ENCODE assay signal across 8 cellular contexts in genomic region chr4:39044364-39044946, GRCh38. TPM values are rescaled to one million over a fixed set of nuclear protein-coding genes. Genes with fewer than 3 reads are reported as not detected.
DNase-seq lines count a peak whose midpoint lies in the region; ATAC-seq and TF ChIP-seq lines count a peak whose summit lies in the region.

No MANE protein-coding gene starts in this region.

- TF ChIP-seq EP300 in stomach (IDR thresholded peaks at IDR 0.05), result no peak

- ATAC-seq in GM21723 (IDR thresholded peaks at IDR 0.05; ENCODE audit: unreplicated experiment) (peak; percentile 69), foreskin keratinocyte (peak; percentile 83)

- no peaks in the 10 kb centered on the region for H3K36me3 ChIP-seq in KOPT-K1 (ENCODE audit: insufficient read depth, low read length)
- no peaks in the 10 kb centered on the region for H3K36me3 ChIP-seq in neural progenitor cell
- H3K36me3 ChIP-seq in stomach, result no peaks in the 10 kb centered on the region

- TF ChIP-seq CTCF in foreskin keratinocyte (conservative IDR thresholded peaks at IDR 0.05) (peak; percentile 51), neural progenitor cell (IDR thresholded peaks at IDR 0.05) (no peak), stomach (IDR thresholded peaks at IDR 0.05) (no peak)

- peaks cover 2% of the 10 kb centered on the region for H3K36me3 Mint-ChIP-seq in neural progenitor cell

- H4K20me1 ChIP-seq in neural progenitor cell (ENCODE audit: low read depth), result peaks cover 22% of the 10 kb centered on the region

- H3K27ac Mint-ChIP-seq in neural progenitor cell, result peak overlapping the region; percentile 55

- peak overlapping the region; percentile 77 for H3K4me2 ChIP-seq in neural progenitor cell

- H3K4me1 Mint-ChIP-seq in neural progenitor cell, result peaks cover 32% of the 10 kb centered on the region

- TF ChIP-seq POLR2A in stomach (IDR thresholded peaks at IDR 0.05), result no peak

- peak overlapping the region; percentile 48 for H3K9ac ChIP-seq in neural progenitor cell

- peaks cover 3% of the 10 kb centered on the region for H3F3A ChIP-seq in neural progenitor cell (ENCODE audit: low read depth)

- H3K27ac ChIP-seq in KOPT-K1 (ENCODE audit: low read depth, low read length, poor library complexity, severe bottlenecking) (peak overlapping the region; percentile 49), foreskin keratinocyte (peak overlapping the region; percentile 89), neural progenitor cell (peak overlapping the region; percentile 42), stomach (peak overlapping the region; percentile 77 to 94 (median 90))

- 0 to 1% (median 0%) methylated on average over 6 to 52 of the region's 53 CpGs for WGBS in stomach, 5 donors

- H3K27me3 ChIP-seq in foreskin keratinocyte (no peaks in the 10 kb centered on the region), neural progenitor cell (no peaks in the 10 kb centered on the region), stomach (no peaks in the 10 kb centered on the region)

- no peaks in the 10 kb centered on the region for H3K9me3 ChIP-seq in KOPT-K1 (ENCODE audit: insufficient read depth, low read length, poor library complexity, severe bottlenecking)
- no peaks in the 10 kb centered on the region for H3K9me3 ChIP-seq in neural progenitor cell (ENCODE audit: low read depth)
- no peaks in the 10 kb centered on the region for H3K9me3 ChIP-seq in stomach

- H3K27me3 Mint-ChIP-seq in neural progenitor cell (ENCODE audit: insufficient read depth, low read depth), result peaks cover 6% of the 10 kb centered on the region

- no peaks in the 10 kb centered on the region for H3K9me3 Mint-ChIP-seq in neural progenitor cell

- intact Hi-C loops in stomach (cut with DNase I; ENCODE audit: low total_unique reads), result no loop called here

- peaks cover 37% of the 10 kb centered on the region for H3K79me2 ChIP-seq in neural progenitor cell (ENCODE audit: low read depth)

- DNase-seq in DMS53 treated with DMSO at 0.1 percent for 48 hours (lab: John Stamatoyannopoulos, UW; ENCODE audit: unreplicated experiment) (peak; percentile 76), SIG-M5 (lab: John Stamatoyannopoulos, UW) (peak; percentile 22), activated gamma-delta T cell treated with Interleukin-2 at 50 U/mL for 16 hours (peak; percentile 89), foreskin keratinocyte (peak; percentile 73 to 81), neural progenitor cell (ENCODE audit: low spot score) (peak; percentile 98), stomach (peak; percentile 87)

- H3K4me3 ChIP-seq in neural progenitor cell, result peak overlapping the region; percentile 82
- peak overlapping the region; percentile 70 to 92 (median 81) for H3K4me3 ChIP-seq in stomach

- H3K4me3 Mint-ChIP-seq in neural progenitor cell, result peak overlapping the region; percentile 94

- peaks cover 18% of the 10 kb centered on the region for H3K4me1 ChIP-seq in foreskin keratinocyte
- H3K4me1 ChIP-seq in neural progenitor cell, result peaks cover 14% of the 10 kb centered on the region
- peaks cover 0 to 52% (median 31%) of the 10 kb centered on the region in 4 donors for H3K4me1 ChIP-seq in stomach

- H2AFZ ChIP-seq in neural progenitor cell (replicated peaks), result peak overlapping the region; percentile 74

RNA-seq across cellular contexts. Expression of gene TMEM156, which starts 12.2 kb away (rescaled TPM):
- total RNA-seq in foreskin keratinocyte (0.21 and 0.61 TPM in 2 replicates), neural progenitor cell (ENCODE audit: low replicate concordance) (not detected in 2 replicates), stomach (1 to 10 TPM in 1 of 5 donors, under 1 TPM in 1, not detected in 3; 0.37 to 1.2 TPM)
- polyA plus RNA-seq in foreskin keratinocyte (0.11 and 0.72 TPM in 2 replicates), stomach (1 to 10 TPM in 1 of 3 donors, under 1 TPM in 1, not detected in 1; 0.44 to 1.8 TPM)

RNA-seq across cellular contexts. Expression of gene KLHL5, which starts 17.6 kb away (rescaled TPM):
- total RNA-seq in foreskin keratinocyte, result 52.7 and 66.6 TPM in 2 replicates
- polyA plus RNA-seq in foreskin keratinocyte, result 19.6 and 20.4 TPM in 2 replicates
- 45.5 and 65.9 TPM in 2 replicates for total RNA-seq in neural progenitor cell (ENCODE audit: low replicate concordance)
- total RNA-seq in stomach, result 10 to 100 TPM; 11.7 to 51.0 (median 24.9) TPM
- 10 to 100 TPM in 2 of 3 donors, 1 to 10 TPM in 1; 6.3 to 35.1 (median 21.2) TPM for polyA plus RNA-seq in stomach

Comparison
In these comparisons a context has a peak if more than half of its experiments do, and no peak if none do; other contexts are left out.
1. Peak in every context shown above with its lines: DNase-seq, ATAC-seq, H3K4me3 ChIP-seq and H3K27ac ChIP-seq.
2. DNase-seq: peak in every context shown above with its lines; median percentile 98 in neural progenitor cell; 89 in activated gamma-delta T cell treated with Interleukin-2 at 50 U/mL for 16 hours; 87 in stomach; 77 in foreskin keratinocyte; 76 in DMS53 treated with DMSO at 0.1 percent for 48 hours; 22 in SIG-M5.